14 cellular contexts compared by ENCODE assay signal in the genomic region with DNA sequence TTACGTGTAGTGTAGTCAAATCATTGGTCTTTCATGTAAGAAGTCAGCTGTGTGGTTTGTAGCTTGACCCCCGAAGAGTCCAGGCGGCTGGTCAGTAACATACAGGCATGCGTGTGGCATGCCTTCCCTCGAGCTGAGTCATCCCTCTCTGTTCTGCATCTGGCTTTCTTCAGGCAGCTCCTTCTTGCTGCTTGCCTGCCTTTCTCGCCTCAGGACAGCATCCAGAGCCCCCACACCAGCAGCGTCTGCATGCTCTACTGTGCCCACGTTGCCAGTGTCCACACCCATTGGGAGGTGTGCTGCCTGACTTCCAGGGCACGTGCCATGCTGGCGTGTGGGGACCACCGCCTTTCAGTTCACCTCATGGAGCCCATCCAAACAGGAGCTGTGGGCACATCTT.
DNase-seq lines count a peak whose midpoint lies in the region; ATAC-seq and TF ChIP-seq lines count a peak whose summit lies in the region.
"Had no signal": no experiment of that assay in that cellular context is flagged by ENCODE, and none has a peak within 500 bp of the region (broad histone marks: within the 10 kb centered on the region; RNA-seq: fewer than 3 reads in every experiment).

No MANE protein-coding gene starts in this region.

- H3K36me3 ChIP-seq in iPS DF 6.9 (ENCODE audit: control insufficient read depth, insufficient read depth, low read length) (peaks cover 34% of the 10 kb centered on the region), smooth muscle cell (ENCODE audit: low read depth) (peaks cover 4% of the 10 kb centered on the region)

- peak overlapping the region; percentile 87 for H3K27ac ChIP-seq in iPS DF 6.9 (ENCODE audit: low read length)
- peak overlapping the region; percentile 64 for H3K27ac ChIP-seq in smooth muscle cell (ENCODE audit: low read depth)
- H3K27ac ChIP-seq: thoracic aorta had no signal

- peak overlapping the region in 1 of 2 donors; percentile 59 for H3K27ac Mint-ChIP-seq in stimulated activated naive CD8-positive, alpha-beta T cell treated with anti-CD3 and anti-CD28 coated beads, Interleukin-15, amount 100 ng/mL, for 72 hours
- H3K27ac Mint-ChIP-seq: activated T-cell treated with anti-CD3 and anti-CD28 coated beads, Interleukin-2, amount 50 U/mL, for 24 hours; naive thymus-derived CD8-positive, alpha-beta T cell had no signal

- no peaks in the 10 kb centered on the region for H3K9me3 Mint-ChIP-seq in stimulated activated naive CD8-positive, alpha-beta T cell treated with anti-CD3 and anti-CD28 coated beads, Interleukin-15, amount 100 ng/mL, for 72 hours
- H3K9me3 Mint-ChIP-seq: activated T-cell treated with anti-CD3 and anti-CD28 coated beads, Interleukin-2, amount 50 U/mL, for 24 hours; IgD-negative memory B cell; naive thymus-derived CD8-positive, alpha-beta T cell had no signal

- H3K79me2 ChIP-seq in smooth muscle cell (ENCODE audit: low read depth), result no peaks in the 10 kb centered on the region

- peaks cover 2% of the 10 kb centered on the region for H3K4me1 Mint-ChIP-seq in stimulated activated naive CD8-positive, alpha-beta T cell treated with anti-CD3 and anti-CD28 coated beads, Interleukin-15, amount 100 ng/mL, for 72 hours

- H3K4me3 ChIP-seq in HFF-Myc (replicated peaks; ENCODE audit: low read depth, low read length), result no peak overlapping the region
- H3K4me3 ChIP-seq in astrocyte of the cerebellum (ENCODE audit: low read depth, low read length), result no peak overlapping the region
- no peak overlapping the region for H3K4me3 ChIP-seq in iPS DF 6.9 (ENCODE audit: low read length)
- no peak overlapping the region for H3K4me3 ChIP-seq in smooth muscle cell
- H3K4me3 ChIP-seq: thoracic aorta had no signal

- no peak overlapping the region for H2AFZ ChIP-seq in smooth muscle cell (ENCODE audit: low read depth)

- no peak overlapping the region for H3K4me3 Mint-ChIP-seq in stimulated activated naive CD8-positive, alpha-beta T cell treated with anti-CD3 and anti-CD28 coated beads, Interleukin-15, amount 100 ng/mL, for 72 hours
- H3K4me3 Mint-ChIP-seq: activated T-cell treated with anti-CD3 and anti-CD28 coated beads, Interleukin-2, amount 50 U/mL, for 24 hours; IgD-negative memory B cell had no signal

- no peak overlapping the region for H3K9ac ChIP-seq in smooth muscle cell (ENCODE audit: low read depth)

- peaks cover 64% of the 10 kb centered on the region for H4K20me1 ChIP-seq in smooth muscle cell (ENCODE audit: low read depth)

- TF ChIP-seq CTCF in HFF-Myc (IDR thresholded peaks at IDR 0.05; ENCODE audit: low read depth, low read length, missing control alignments) (no peak), astrocyte of the cerebellum (IDR thresholded peaks at IDR 0.05; ENCODE audit: low read depth, low read length, missing control alignments) (no peak), smooth muscle cell (IDR thresholded peaks at IDR 0.05; ENCODE audit: borderline replicate concordance, insufficient read depth, poor library complexity, severe bottlenecking) (no peak)

- H3K27me3 Mint-ChIP-seq in stimulated activated naive CD8-positive, alpha-beta T cell treated with anti-CD3 and anti-CD28 coated beads, Interleukin-15, amount 100 ng/mL, for 72 hours, result no peaks in the 10 kb centered on the region
- H3K27me3 Mint-ChIP-seq: activated T-cell treated with anti-CD3 and anti-CD28 coated beads, Interleukin-2, amount 50 U/mL, for 24 hours; IgD-negative memory B cell; naive thymus-derived CD8-positive, alpha-beta T cell had no signal

- peaks cover 3% of the 10 kb centered on the region for H3K4me1 ChIP-seq in iPS DF 6.9 (ENCODE audit: control insufficient read depth, insufficient read depth, low read length)
- no peaks in the 10 kb centered on the region for H3K4me1 ChIP-seq in smooth muscle cell (ENCODE audit: low read depth)

- H3K27me3 ChIP-seq in iPS DF 6.9 (ENCODE audit: control insufficient read depth, insufficient read depth, low read length), result no peaks in the 10 kb centered on the region
- no peaks in the 10 kb centered on the region for H3K27me3 ChIP-seq in smooth muscle cell (ENCODE audit: low read depth)

- peak overlapping the region; percentile 63 for H3K4me2 ChIP-seq in smooth muscle cell

- no peak for ATAC-seq in GM18907 (IDR thresholded peaks at IDR 0.05; ENCODE audit: unreplicated experiment)
- no peak for ATAC-seq in stimulated activated naive CD8-positive, alpha-beta T cell treated with anti-CD3 and anti-CD28 coated beads, Interleukin-15, amount 100 ng/mL, for 72 hours
- ATAC-seq: naive thymus-derived CD8-positive, alpha-beta T cell had no signal

- no CpG with 5 or more reads among the region's 11 CpGs for WGBS in iPS DF 6.9 (ENCODE audit: insufficient coverage, insufficient read length)
- WGBS in smooth muscle cell (ENCODE audit: low lambda C conversion rate), result 5% methylated on average over 11 of the region's 11 CpGs

- H3K9me3 ChIP-seq in iPS DF 6.9 (ENCODE audit: control insufficient read depth, insufficient read depth, low read length) (no peaks in the 10 kb centered on the region), smooth muscle cell (replicated peaks; ENCODE audit: low read depth) (no peaks in the 10 kb centered on the region)
- H3K9me3 ChIP-seq: thoracic aorta had no signal

- DNase-seq in HFF-Myc (ENCODE audit: extremely low read depth, low read depth) (peak; percentile 71), astrocyte of the cerebellum (ENCODE audit: low read depth) (peak; percentile 67), iPS DF 6.9 (ENCODE audit: low read depth, low spot score) (no peak), smooth muscle cell (lab: John Stamatoyannopoulos, UW; ENCODE audit: unreplicated experiment) (peak; percentile 33), DMS53 treated with DMSO at 0.1 percent for 48 hours (lab: John Stamatoyannopoulos, UW; ENCODE audit: unreplicated experiment) (no peak)
- DNase-seq in stimulated activated naive CD8-positive, alpha-beta T cell treated with anti-CD3 and anti-CD28 coated beads, Interleukin-15, amount 100 ng/mL, for 72 hours, result no peak
- no peak for DNase-seq in effector CD4-positive, alpha-beta T cell
- DNase-seq: activated T-cell treated with anti-CD3 and anti-CD28 coated beads, Interleukin-2, amount 50 U/mL, for 24 hours; Calu3; NCI-H1436 treated with DMSO at 0.1 percent for 48 hours had no signal

- H3F3A ChIP-seq in smooth muscle cell (ENCODE audit: low read depth), result peaks cover 11% of the 10 kb centered on the region

- in situ Hi-C loops in astrocyte of the cerebellum (cut with HindIII; ENCODE audit: low sequenced_read_pairs), result no loop called here

Comparison
In these comparisons a context has a peak if more than half of its experiments do, and no peak if none do; other contexts are left out.
1. DNase-seq: peak in HFF-Myc (single experiment), astrocyte of the cerebellum (single experiment) and smooth muscle cell (single experiment); none in iPS DF 6.9 (single experiment), DMS53 treated with DMSO at 0.1 percent for 48 hours (single experiment), stimulated activated naive CD8-positive, alpha-beta T cell treated with anti-CD3 and anti-CD28 coated beads, Interleukin-15, amount 100 ng/mL, for 72 hours (0 of 2) and effector CD4-positive, alpha-beta T cell (single experiment).